In the genomic region with DNA sequence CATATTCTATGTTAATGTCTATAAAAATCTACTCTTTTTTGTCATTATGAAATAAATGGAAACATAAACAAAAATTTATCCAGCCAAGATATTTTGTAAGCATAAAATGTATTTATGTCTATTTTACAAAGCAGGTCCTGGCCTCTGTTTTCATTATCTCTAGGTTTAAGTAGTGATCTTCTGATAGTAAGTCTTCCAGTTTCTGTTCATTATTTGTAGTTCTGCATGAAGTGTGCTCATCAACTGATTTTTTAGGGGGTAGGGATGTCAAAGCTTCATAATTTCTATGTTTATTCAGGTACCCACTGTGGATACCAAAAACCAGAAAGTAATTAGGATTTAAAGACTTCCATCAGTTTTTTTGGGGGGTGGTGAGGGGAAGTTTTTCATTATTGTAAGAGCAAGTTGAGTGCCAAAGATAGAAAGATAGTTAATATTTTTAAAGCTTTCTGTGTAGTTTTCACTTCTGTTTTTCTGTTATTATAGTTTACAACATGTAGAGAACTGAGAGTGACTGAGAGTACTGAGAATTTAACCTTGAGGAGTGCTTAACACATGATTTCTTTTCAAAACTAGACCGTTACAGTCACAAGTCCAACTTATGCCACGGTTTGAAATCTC, we compare ENCODE assay signal across 16 cellular contexts. TPM values are rescaled to one million over a fixed set of nuclear protein-coding genes. Genes with fewer than 3 reads are reported as not detected.
DNase-seq lines count a peak whose midpoint lies in the region; ATAC-seq, FAIRE-seq and TF ChIP-seq lines count a peak whose summit lies in the region.
"Had no signal": no experiment of that assay in that cellular context is flagged by ENCODE, and none has a peak within 500 bp of the region (broad histone marks: within the 10 kb centered on the region; RNA-seq: fewer than 3 reads in every experiment).

No MANE protein-coding gene starts in this region.

- intact Hi-C loops in sciatic nerve (cut with DNase I): no loop called here

- in situ Hi-C loops in GM13977 (cut with MboI; ENCODE audit: low pct_unique_long_range_greater_than_20kb, low sequenced_read_pairs, unreplicated experiment): no loop called here

- H3K4me3 ChIP-seq in gastroesophageal sphincter: no peak overlapping the region
- H3K4me3 ChIP-seq: breast epithelium, SJCRH30 had no signal

- TF ChIP-seq POLR2A in gastroesophageal sphincter (IDR thresholded peaks at IDR 0.05): no peak

- H3K9me3 ChIP-seq in gastroesophageal sphincter: peaks cover 0 to 1% (median 0%) of the 10 kb centered on the region in 3 donors
- H3K9me3 ChIP-seq: SJCRH30 had no signal

- H3K4me1 ChIP-seq in gastroesophageal sphincter: no peaks in the 10 kb centered on the region
- H3K4me1 ChIP-seq: breast epithelium, SJCRH30 had no signal

- 85 to 96% methylated on average over 2 of the region's 2 CpGs for WGBS in gastroesophageal sphincter (ENCODE audit: low coverage in 1 of 2), 2 donors

- TF ChIP-seq EP300 in gastroesophageal sphincter (IDR thresholded peaks at IDR 0.05): no peak

- no peaks in the 10 kb centered on the region for H3K27me3 ChIP-seq in gastroesophageal sphincter
- H3K27me3 ChIP-seq: breast epithelium, SJCRH30 had no signal

- FAIRE-seq in frontal cortex (lab: Jason Lieb, UNC): no peak
- FAIRE-seq: endothelial cell of umbilical vein had no signal

- TF ChIP-seq CTCF in GM13977 (IDR thresholded peaks at IDR 0.05; ENCODE audit: extremely low read depth, insufficient read depth, missing control alignments) (no peak), gastroesophageal sphincter (IDR thresholded peaks at IDR 0.05) (no peak)

- ATAC-seq in GM19438 (IDR thresholded peaks at IDR 0.05; ENCODE audit: low read depth, unreplicated experiment) (peak; percentile 88), HG02763 (IDR thresholded peaks at IDR 0.05; ENCODE audit: unreplicated experiment) (peak; percentile 98), HG03460 (IDR thresholded peaks at IDR 0.05; ENCODE audit: unreplicated experiment) (peak; percentile 94), sciatic nerve (no peak), gastroesophageal sphincter (no peak)

- DNase-seq in GM13977 (ENCODE audit: low spot score): peak; percentile 42
- no peak for DNase-seq in stimulated activated CD4-positive, alpha-beta T cell treated with anti-CD3 and anti-CD28 coated beads, Interleukin-15, amount 100 ng/mL, for 24 hours
- DNase-seq in sciatic nerve (ENCODE audit: low spot score): no peak
- no peak for DNase-seq in frontal cortex (ENCODE audit: low spot score in 2 of 2)
- DNase-seq: H7; NCI-H446 treated with DMSO at 0.1 percent for 48 hours; SJCRH30; stimulated activated CD4-positive, alpha-beta T cell treated with anti-CD3 and anti-CD28 coated beads, Interleukin-4, amount 100 ng/mL, for 4 hours had no signal

- H3K27ac ChIP-seq in gastroesophageal sphincter: no peak overlapping the region
- H3K27ac ChIP-seq: breast epithelium, SJCRH30 had no signal

- no peaks in the 10 kb centered on the region for H3K36me3 ChIP-seq in gastroesophageal sphincter
- H3K36me3 ChIP-seq: breast epithelium, SJCRH30 had no signal

RNA-seq across cellular contexts. Expression of a gene that starts 30.6 kb away (rescaled TPM):
- total RNA-seq in sciatic nerve (26.2 TPM), frontal cortex (1,227 TPM), gastroesophageal sphincter (100 to 1,000 TPM in 2 of 4 donors, 10 to 100 TPM in 2; 49.1 to 174 (median 111) TPM)
- total RNA-seq: activated T-helper 2 cell treated with anti-CD3 and anti-CD28 coated beads, Interferon-gamma antibody, Interleukin-2, Interleukin-4, amounts not matched to agents 10 μg/mL and 5 μg/mL and 100 μg/mL, durations not matched to agents 14 hours and 24 hours and 36 hours; endothelial cell of umbilical vein; pulmonary artery endothelial cell had no signal

Comparison
In these comparisons a context has a peak if more than half of its experiments do, and no peak if none do; other contexts are left out.
1. ATAC-seq: peak in GM19438 (single experiment), HG02763 (single experiment) and HG03460 (single experiment); none in sciatic nerve (single experiment) and gastroesophageal sphincter (single experiment).